ENCODE assay signal across 24 cellular contexts in genomic region chr14:50971122-50971781, GRCh38.
"Had no signal": no experiment of that assay in that cellular context is flagged by ENCODE, and none has a peak within 500 bp of the region (broad histone marks: within the 10 kb centered on the region; RNA-seq: fewer than 3 reads in every experiment).

No MANE protein-coding gene starts in this region.

- H3K4me3 Mint-ChIP-seq: activated CD8-positive, alpha-beta T cell treated with anti-CD3 and anti-CD28 coated beads, Interleukin-2, amount 10 ng/mL, durations not matched to agents 7 days and 5 days; activated naive CD4-positive, alpha-beta T cell treated with anti-CD3 and anti-CD28 coated beads, Interleukin-2, amount 50 U/mL, for 24 hours; activated T-cell treated with anti-CD3 and anti-CD28 coated beads, Interleukin-2, amount 50 U/mL, for 24 hours; activated T-helper 1 cell treated with anti-CD3 and anti-CD28 coated beads, Interleukin-12 subunit alpha, Interleukin-12 subunit beta, Interleukin-2, Interleukin-4 antibody, amounts not matched to agents 30 ng/mL and 10 ng/mL and 1 ng/mL, durations not matched to agents 14 hours and 24 hours and 36 hours; T-helper 1 cell treated with Interleukin-12 subunit alpha and Interleukin-12 subunit beta and Interleukin-4 antibody, amounts not matched to agents 30 μg/mL and 1 μg/mL, for 36 hours; WTC11 had no signal

- H3K4me1 Mint-ChIP-seq: activated naive CD4-positive, alpha-beta T cell treated with anti-CD3 and anti-CD28 coated beads, Interleukin-2, amount 50 U/mL, for 24 hours; WTC11 had no signal

- DNase-seq: activated CD4-positive, alpha-beta T cell treated with anti-CD3 and anti-CD28 coated beads for 48 hours; activated CD4-positive, alpha-beta T cell treated with anti-CD3 and anti-CD28 coated beads, Interleukin-2, amount 50 U/mL, for 4 hours; activated CD4-positive, CD25-positive, alpha-beta regulatory T cell treated with anti-CD3 and anti-CD28 coated beads, Interleukin-2, amount 50 U/mL, for 72 hours; activated CD8-positive, alpha-beta T cell treated with anti-CD3 and anti-CD28 coated beads, Interleukin-2, amount 10 ng/mL, durations not matched to agents 7 days and 5 days; activated effector memory CD4-positive, alpha-beta T cell treated with Interleukin-2 at 50 U/mL for 16 hours; activated naive CD4-positive, alpha-beta T cell; activated T-cell treated with anti-CD3 and anti-CD28 coated beads, Interleukin-2, amount 50 U/mL, for 24 hours; aorta; caudate nucleus; colonic mucosa; NCI-H1092; NCI-H1436; NCI-H1694 treated with DMSO at 0.1 percent for 48 hours; NCI-H2029 treated with DMSO at 0.1 percent for 48 hours; NCI-H226; NK-92 treated with Interleukin-12 subunit alpha and Interleukin-12 subunit beta, amount 100 ng/mL, for 24 hours; OCI-M1; RPMI8226 had no signal

- H3K36me3 Mint-ChIP-seq: activated naive CD4-positive, alpha-beta T cell treated with anti-CD3 and anti-CD28 coated beads, Interleukin-2, amount 50 U/mL, for 24 hours; WTC11 had no signal

- H3K9me3 Mint-ChIP-seq: activated naive CD4-positive, alpha-beta T cell treated with anti-CD3 and anti-CD28 coated beads, Interleukin-2, amount 50 U/mL, for 24 hours; activated T-cell treated with anti-CD3 and anti-CD28 coated beads, Interleukin-2, amount 50 U/mL, for 24 hours; activated T-helper 1 cell treated with anti-CD3 and anti-CD28 coated beads, Interleukin-12 subunit alpha, Interleukin-12 subunit beta, Interleukin-2, Interleukin-4 antibody, amounts not matched to agents 30 ng/mL and 10 ng/mL and 1 ng/mL, durations not matched to agents 14 hours and 24 hours and 36 hours; T-helper 1 cell treated with Interleukin-12 subunit alpha and Interleukin-12 subunit beta and Interleukin-4 antibody, amounts not matched to agents 30 μg/mL and 1 μg/mL, for 36 hours; WTC11 had no signal

- ATAC-seq: activated CD8-positive, alpha-beta T cell treated with anti-CD3 and anti-CD28 coated beads, Interleukin-2, amount 10 ng/mL, durations not matched to agents 7 days and 5 days; Panc1; Right ventricle myocardium inferior; WTC11 had no signal

- H3K27ac Mint-ChIP-seq: activated CD8-positive, alpha-beta T cell treated with anti-CD3 and anti-CD28 coated beads, Interleukin-2, amount 10 ng/mL, durations not matched to agents 7 days and 5 days; activated naive CD4-positive, alpha-beta T cell treated with anti-CD3 and anti-CD28 coated beads, Interleukin-2, amount 50 U/mL, for 24 hours; activated T-cell treated with anti-CD3 and anti-CD28 coated beads, Interleukin-2, amount 50 U/mL, for 24 hours; activated T-helper 1 cell treated with anti-CD3 and anti-CD28 coated beads, Interleukin-12 subunit alpha, Interleukin-12 subunit beta, Interleukin-2, Interleukin-4 antibody, amounts not matched to agents 30 ng/mL and 10 ng/mL and 1 ng/mL, durations not matched to agents 14 hours and 24 hours and 36 hours; T-helper 1 cell treated with Interleukin-12 subunit alpha and Interleukin-12 subunit beta and Interleukin-4 antibody, amounts not matched to agents 30 μg/mL and 1 μg/mL, for 36 hours; WTC11 had no signal
